1 cellular context compared by ENCODE assay signal in the genomic region with DNA sequence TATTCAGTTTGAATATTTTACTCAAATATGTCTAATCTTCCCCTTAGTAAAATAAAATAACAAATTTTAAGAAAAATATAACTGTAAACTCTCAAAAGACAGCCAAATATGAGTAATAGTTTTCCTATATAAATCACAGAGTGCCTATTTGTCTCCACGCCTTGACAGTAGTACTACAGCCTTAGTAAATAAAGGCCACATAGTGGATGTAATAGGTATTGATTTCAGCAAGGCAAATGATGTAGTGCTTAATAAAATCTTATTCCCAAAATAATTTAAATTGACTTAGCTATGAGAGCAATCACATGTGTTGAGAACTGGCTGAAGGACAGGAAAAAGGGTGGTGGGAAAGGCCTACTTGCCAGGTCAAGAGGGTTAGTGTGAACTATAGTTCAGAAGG.
TF ChIP-seq lines count a peak whose summit lies in the region.

No MANE protein-coding gene starts in this region.

TF ChIP-seq in H1, 55 proteins besides CTCF, POLR2A, EP300 and RAD21 (continued from another document):
- TF ChIP-seq, protein P1, sequence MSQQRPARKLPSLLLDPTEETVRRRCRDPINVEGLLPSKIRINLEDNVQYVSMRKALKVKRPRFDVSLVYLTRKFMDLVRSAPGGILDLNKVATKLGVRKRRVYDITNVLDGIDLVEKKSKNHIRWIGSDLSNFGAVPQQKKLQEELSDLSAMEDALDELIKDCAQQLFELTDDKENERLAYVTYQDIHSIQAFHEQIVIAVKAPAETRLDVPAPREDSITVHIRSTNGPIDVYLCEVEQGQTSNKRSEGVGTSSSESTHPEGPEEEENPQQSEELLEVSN (IDR thresholded peaks at IDR 0.05): no peak
